ENCODE assay signal across 8 cellular contexts in genomic region chr2:199979841-199980628, GRCh38. TPM values are rescaled to one million over a fixed set of nuclear protein-coding genes. Genes with fewer than 3 reads are reported as not detected.
DNase-seq lines count a peak whose midpoint lies in the region; ATAC-seq and TF ChIP-seq lines count a peak whose summit lies in the region.

No MANE protein-coding gene starts in this region.

- intact Hi-C loops in ascending aorta (cut with DNase I): loop anchor here (2.0 to 10.0 kb wide), 2 partner anchors 501 to 725 kb away; no protein-coding TSS in a partner anchor
- intact Hi-C loops in sigmoid colon (cut with DNase I): loop anchor here (1.0 to 10.0 kb wide), 3 partner anchors 327 to 725 kb away; partner anchors contain the start of gene SPATS2L

- WGBS in sigmoid colon, 2 donors: 21 to 23% methylated on average over 12 of the region's 12 CpGs

- no peaks in the 10 kb centered on the region for H3K36me3 Mint-ChIP-seq in T-helper 2 cell treated with Interferon-gamma antibody and Interleukin-4, amounts not matched to agents 5 μg/mL and 100 μg/mL, for 36 hours (ENCODE audit: low read depth)

- ATAC-seq in GM19351 (IDR thresholded peaks at IDR 0.05; ENCODE audit: unreplicated experiment): peak; percentile 53
- no peak for ATAC-seq in GM18909 (IDR thresholded peaks at IDR 0.05; ENCODE audit: poor library complexity, unreplicated experiment)

- H3K27ac ChIP-seq in ascending aorta (no peak overlapping the region), sigmoid colon (no peak overlapping the region)

- H3K9me3 ChIP-seq in ascending aorta: no peaks in the 10 kb centered on the region
- H3K9me3 ChIP-seq in sigmoid colon: no peaks in the 10 kb centered on the region

- no peak for TF ChIP-seq EP300 in sigmoid colon (IDR thresholded peaks at IDR 0.05)

- H3K27me3 Mint-ChIP-seq in T-helper 2 cell treated with Interferon-gamma antibody and Interleukin-4, amounts not matched to agents 5 μg/mL and 100 μg/mL, for 36 hours (ENCODE audit: low read depth): peaks cover 2% of the 10 kb centered on the region

- H3K4me3 Mint-ChIP-seq in T-helper 2 cell treated with Interferon-gamma antibody and Interleukin-4, amounts not matched to agents 5 μg/mL and 100 μg/mL, for 36 hours: peak overlapping the region; percentile 8

- no peaks in the 10 kb centered on the region for H3K27me3 ChIP-seq in ascending aorta
- no peaks in the 10 kb centered on the region for H3K27me3 ChIP-seq in sigmoid colon

- peak overlapping the region; percentile 38 for H3K27ac Mint-ChIP-seq in T-helper 2 cell treated with Interferon-gamma antibody and Interleukin-4, amounts not matched to agents 5 μg/mL and 100 μg/mL, for 36 hours

- DNase-seq in AML-193 (lab: John Stamatoyannopoulos, UW): peak; percentile 48 to 60
- DNase-seq in MV-4-11 (lab: John Stamatoyannopoulos, UW): peak; percentile 59
- peak; percentile 67 for DNase-seq in T-helper 2 cell treated with Interferon-gamma antibody and Interleukin-4, amounts not matched to agents 5 μg/mL and 100 μg/mL, for 36 hours (ENCODE audit: low spot score)
- peak in 1 of 2 donors; percentile 89 for DNase-seq in ascending aorta (ENCODE audit: low spot score in 2 of 2)
- DNase-seq in hippocampal formation (lab: John Stamatoyannopoulos, UW): peak; percentile 82 to 85
- DNase-seq in sigmoid colon: peak; percentile 87

- peak overlapping the region in 1 of 2 donors; percentile 20 for H3K4me3 ChIP-seq in ascending aorta
- H3K4me3 ChIP-seq in sigmoid colon: peak overlapping the region in 2 of 4 donors; percentile 11 to 21

- TF ChIP-seq CTCF in ascending aorta (IDR thresholded peaks at IDR 0.05) (peak; percentile 76 to 87 (median 79)), sigmoid colon (IDR thresholded peaks at IDR 0.05) (peak; percentile 64 to 83 (median 79))

- TF ChIP-seq POLR2A in sigmoid colon (IDR thresholded peaks at IDR 0.05): no peak

- H3K4me1 Mint-ChIP-seq in T-helper 2 cell treated with Interferon-gamma antibody and Interleukin-4, amounts not matched to agents 5 μg/mL and 100 μg/mL, for 36 hours (ENCODE audit: low read depth): peaks cover 19% of the 10 kb centered on the region

- no peaks in the 10 kb centered on the region for H3K9me3 Mint-ChIP-seq in T-helper 2 cell treated with Interferon-gamma antibody and Interleukin-4, amounts not matched to agents 5 μg/mL and 100 μg/mL, for 36 hours

- no peaks in the 10 kb centered on the region for H3K4me1 ChIP-seq in ascending aorta
- H3K4me1 ChIP-seq in sigmoid colon: peaks cover 0 to 7% (median 6%) of the 10 kb centered on the region in 4 donors

- H3K36me3 ChIP-seq in ascending aorta: no peaks in the 10 kb centered on the region
- H3K36me3 ChIP-seq in sigmoid colon: no peaks in the 10 kb centered on the region

RNA-seq across cellular contexts. Expression of gene MAIP1, which starts 24.7 kb away (rescaled TPM):
- total RNA-seq in ascending aorta: 11.7 TPM
- 10 to 100 TPM; 13.3 to 20.3 (median 17.5) TPM for total RNA-seq in sigmoid colon
- 10 to 100 TPM; 20.4 to 54.1 (median 20.4) TPM for polyA plus RNA-seq in sigmoid colon

RNA-seq across cellular contexts. Expression of gene TYW5, which starts 24.7 kb away (rescaled TPM):
- total RNA-seq in ascending aorta: not detected
- total RNA-seq in sigmoid colon: 1 to 10 TPM; 6.1 to 8.0 (median 6.6) TPM
- polyA plus RNA-seq in sigmoid colon: 1 to 10 TPM; 2.4 to 4.6 (median 4.2) TPM
